Comparison of ENCODE assay signal across 19 cellular contexts in the genomic region with DNA sequence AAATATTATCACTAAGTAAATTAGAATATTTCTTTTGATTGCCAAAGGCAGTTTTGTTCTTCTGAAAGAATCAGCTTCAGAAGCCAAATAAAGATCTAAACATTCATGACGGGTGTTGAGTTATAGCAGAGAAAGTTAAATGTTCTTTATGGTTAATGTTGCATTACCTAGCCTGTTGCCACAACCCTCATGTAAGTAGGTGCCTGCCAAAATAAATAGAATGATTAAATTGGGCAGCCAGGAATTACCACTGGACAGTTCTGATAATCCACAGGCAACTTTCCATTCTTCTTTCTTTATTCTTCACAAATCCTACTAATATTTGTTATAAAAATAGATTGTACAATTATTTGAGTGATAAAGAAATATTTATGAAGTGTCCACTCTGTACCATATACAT.
DNase-seq lines count a peak whose midpoint lies in the region; ATAC-seq, FAIRE-seq and TF ChIP-seq lines count a peak whose summit lies in the region.
"Had no signal": no experiment of that assay in that cellular context is flagged by ENCODE, and none has a peak within 500 bp of the region (broad histone marks: within the 10 kb centered on the region; RNA-seq: fewer than 3 reads in every experiment).

No MANE protein-coding gene starts in this region.

- H3K36me3 ChIP-seq in SK-N-SH (replicated peaks in 1 of 2; ENCODE audit: control insufficient read depth in 1 of 2, insufficient read depth in 2 of 2, low read length in 1 of 2) (no peaks in the 10 kb centered on the region), pancreas (no peaks in the 10 kb centered on the region)
- H3K36me3 ChIP-seq: HAP-1, SJCRH30 had no signal

- H3K4me2 ChIP-seq in SK-N-SH: no peak overlapping the region
- H3K4me2 ChIP-seq: A549 had no signal

- intact Hi-C loops in pancreas (cut with DNase I): no loop called here

- no peak overlapping the region for H3K9ac ChIP-seq in SK-N-SH

- H3K27ac ChIP-seq in SK-N-SH (ENCODE audit: low read depth in 2 of 2, low read length in 1 of 2) (no peak overlapping the region), pancreas (no peak overlapping the region)
- H3K27ac ChIP-seq: A549, SJCRH30 had no signal

- no peaks in the 10 kb centered on the region for H3K79me2 ChIP-seq in SK-N-SH (ENCODE audit: insufficient read depth)

- H3K4me1 ChIP-seq in SK-N-SH (ENCODE audit: control insufficient read depth in 1 of 2, insufficient read depth in 2 of 2, low read depth in 1 of 2, low read length in 1 of 2) (no peaks in the 10 kb centered on the region), pancreas (peaks cover 0 to 2% (median 0%) of the 10 kb centered on the region in 3 donors)
- H3K4me1 ChIP-seq: A549, HAP-1 had no signal

- CTCF ChIA-PET in SK-N-SH (lab: Yijun Ruan, JAX): interaction anchor here (1.4 kb wide), 1 partner anchor 200 kb away, joined by 3 read pairs; no protein-coding TSS in a partner anchor

- 0 out of 2 replicates have a peak overlapping the region, but pooled peaks have one; percentile 11 for H2AFZ ChIP-seq in SK-N-SH (ENCODE audit: low read depth)

- TF ChIP-seq EP300 in SK-N-SH (IDR thresholded peaks at IDR 0.05; ENCODE audit: borderline replicate concordance in 1 of 2, low read depth in 1 of 2, low read length in 1 of 2): no peak

- no peak overlapping the region for H3K4me3 ChIP-seq in SK-N-SH (ENCODE audit: low read depth in 2 of 2, low read length in 1 of 2)
- no peak overlapping the region for H3K4me3 ChIP-seq in fibroblast of mammary gland (ENCODE audit: control insufficient read depth, low read depth, low read length)
- H3K4me3 ChIP-seq in pancreas: no peak overlapping the region
- H3K4me3 ChIP-seq: A549, HAP-1, K562, SJCRH30 had no signal

- DNase-seq in SK-N-SH (no peak), RCC 7860 (ENCODE audit: low spot score) (no peak), fibroblast of mammary gland (ENCODE audit: low read depth) (peak; percentile 23), pancreas (no peak)
- DNase-seq: COR-L47, DMS53, NCI-H1105 treated with DMSO at 0.1 percent for 48 hours, NCI-H1930, NCI-H2227 treated with DMSO at 0.1 percent for 48 hours, NCI-H526 treated with DMSO at 0.1 percent for 48 hours, SJCRH30 had no signal

- no peaks in the 10 kb centered on the region for H3K9me2 ChIP-seq in SK-N-SH

- ATAC-seq in SK-N-SH treated with all-trans-retinoic acid at 6 μM for 48 hours (no peak), pancreas (peak; percentile 69 to 87 (median 86)), GM21528 (IDR thresholded peaks at IDR 0.05; ENCODE audit: low FRiP score, unreplicated experiment) (no peak), HG02571 (IDR thresholded peaks at IDR 0.05; ENCODE audit: unreplicated experiment) (no peak), GM18511 (IDR thresholded peaks at IDR 0.05; ENCODE audit: unreplicated experiment) (no peak)
- ATAC-seq: A549, K562 had no signal

- POLR2A ChIA-PET in SK-N-SH (lab: Yijun Ruan, JAX): no interaction called here

- FAIRE-seq in RCC 7860 (lab: Jason Lieb, UNC): peak; percentile 58
- FAIRE-seq in pancreas (lab: Jason Lieb, UNC): no peak
- FAIRE-seq: A549, HTR-8/SVneo, K562 had no signal

- H3K27me3 ChIP-seq in SK-N-SH (ENCODE audit: insufficient read depth) (no peaks in the 10 kb centered on the region), pancreas (no peaks in the 10 kb centered on the region)
- H3K27me3 ChIP-seq: SJCRH30 had no signal

- no peaks in the 10 kb centered on the region for H3F3A ChIP-seq in SK-N-SH (replicated peaks; ENCODE audit: insufficient read depth)

- TF ChIP-seq CTCF in SK-N-SH (IDR thresholded peaks at IDR 0.05) (no peak), fibroblast of mammary gland (conservative IDR thresholded peaks at IDR 0.05; ENCODE audit: control insufficient read depth, insufficient read depth, low read depth, low read length) (no peak), pancreas (IDR thresholded peaks at IDR 0.05) (no peak)

- no peaks in the 10 kb centered on the region for H4K20me1 ChIP-seq in SK-N-SH (ENCODE audit: insufficient read depth)

- 6% methylated on average over 1 of the region's 1 CpG for WGBS in SK-N-SH (ENCODE audit: low lambda C conversion rate)
- WGBS in pancreas, 2 donors: 45 to 46% methylated on average over 1 of the region's 1 CpG

- H3K9me3 ChIP-seq in SK-N-SH (no peaks in the 10 kb centered on the region), pancreas (no peaks in the 10 kb centered on the region)
- H3K9me3 ChIP-seq: HAP-1 had no signal

- no peak for TF ChIP-seq RAD21 in SK-N-SH (IDR thresholded peaks at IDR 0.05; ENCODE audit: low read length)

TF ChIP-seq in SK-N-SH, 30 proteins besides CTCF, POLR2A, EP300 and RAD21 (continues in another document):
- TF ChIP-seq POLR2AphosphoS5 (IDR thresholded peaks at IDR 0.05; ENCODE audit: low read depth, low read length): no peak
- TF ChIP-seq, protein P1, sequence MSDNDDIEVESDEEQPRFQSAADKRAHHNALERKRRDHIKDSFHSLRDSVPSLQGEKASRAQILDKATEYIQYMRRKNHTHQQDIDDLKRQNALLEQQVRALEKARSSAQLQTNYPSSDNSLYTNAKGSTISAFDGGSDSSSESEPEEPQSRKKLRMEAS (IDR thresholded peaks at IDR 0.05; ENCODE audit: low read depth): no peak
- no peak for TF ChIP-seq FOXM1 (IDR thresholded peaks at IDR 0.05; ENCODE audit: low read depth)
- TF ChIP-seq EZH2phosphoT487 (IDR thresholded peaks at IDR 0.05; ENCODE audit: borderline replicate concordance, low read depth): no peak
- no peak for TF ChIP-seq RFX5 (IDR thresholded peaks at IDR 0.05; ENCODE audit: low read length)
- no peak for TF ChIP-seq ELF1 (IDR thresholded peaks at IDR 0.05)
- no peak for TF ChIP-seq RCOR1 (IDR thresholded peaks at IDR 0.05; ENCODE audit: low read length)
- TF ChIP-seq IRF3 (IDR thresholded peaks at IDR 0.05; ENCODE audit: low read depth, low read length): no peak
- TF ChIP-seq, protein P2, sequence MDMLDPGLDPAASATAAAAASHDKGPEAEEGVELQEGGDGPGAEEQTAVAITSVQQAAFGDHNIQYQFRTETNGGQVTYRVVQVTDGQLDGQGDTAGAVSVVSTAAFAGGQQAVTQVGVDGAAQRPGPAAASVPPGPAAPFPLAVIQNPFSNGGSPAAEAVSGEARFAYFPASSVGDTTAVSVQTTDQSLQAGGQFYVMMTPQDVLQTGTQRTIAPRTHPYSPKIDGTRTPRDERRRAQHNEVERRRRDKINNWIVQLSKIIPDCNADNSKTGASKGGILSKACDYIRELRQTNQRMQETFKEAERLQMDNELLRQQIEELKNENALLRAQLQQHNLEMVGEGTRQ (IDR thresholded peaks at IDR 0.05; ENCODE audit: borderline replicate concordance, low read depth, low read length): no peak
- no peak for TF ChIP-seq YY1 (IDR thresholded peaks at IDR 0.05; ENCODE audit: low read depth)
- TF ChIP-seq GATA2 (CRISPR knock-in tag; IDR thresholded peaks at IDR 0.05): no peak
- TF ChIP-seq FOXJ3 (CRISPR knock-in tag; IDR thresholded peaks at IDR 0.05): no peak

TF ChIP-seq in SK-N-SH treated with all-trans-retinoic acid at 6 μM for 48 hours, 23 proteins besides CTCF, POLR2A, EP300 and RAD21 (continues in another document):
- TF ChIP-seq RARB (CRISPR knock-in tag; IDR thresholded peaks at IDR 0.05): no peak
- TF ChIP-seq ZNF565 (CRISPR knock-in tag; conservative IDR thresholded peaks at IDR 0.05; ENCODE audit: low read depth): no peak
- no peak for TF ChIP-seq POU6F1 (CRISPR knock-in tag; IDR thresholded peaks at IDR 0.05; ENCODE audit: borderline replicate concordance, low read depth)
- TF ChIP-seq GLIS3 (CRISPR knock-in tag; IDR thresholded peaks at IDR 0.05): no peak
- TF ChIP-seq TOX (CRISPR knock-in tag; IDR thresholded peaks at IDR 0.05; ENCODE audit: borderline replicate concordance): no peak
- no peak for TF ChIP-seq ZFP3 (CRISPR knock-in tag; IDR thresholded peaks at IDR 0.05)
- TF ChIP-seq PATZ1 (CRISPR knock-in tag; IDR thresholded peaks at IDR 0.05; ENCODE audit: borderline replicate concordance): no peak
- TF ChIP-seq OSR1 (CRISPR knock-in tag; IDR thresholded peaks at IDR 0.05): no peak
- no peak for TF ChIP-seq ZNF8 (CRISPR knock-in tag; IDR thresholded peaks at IDR 0.05)
- TF ChIP-seq SNAI2 (CRISPR knock-in tag; IDR thresholded peaks at IDR 0.05): no peak
- TF ChIP-seq BACH2 (CRISPR knock-in tag; IDR thresholded peaks at IDR 0.05; ENCODE audit: borderline replicate concordance): no peak
- TF ChIP-seq TCF4 (CRISPR knock-in tag; IDR thresholded peaks at IDR 0.05; ENCODE audit: borderline replicate concordance): no peak

Comparison
In these comparisons a context has a peak if more than half of its experiments do, and no peak if none do; other contexts are left out.
1. ATAC-seq: peak in pancreas (4 of 4); none in SK-N-SH treated with all-trans-retinoic acid at 6 μM for 48 hours (single experiment), GM21528 (single experiment), HG02571 (single experiment) and GM18511 (single experiment).